In genomic region chr6:148947621-148948444, GRCh38 we compare ENCODE assay signal across 8 cellular contexts.
DNase-seq lines count a peak whose midpoint lies in the region; ATAC-seq and FAIRE-seq lines count a peak whose summit lies in the region.

No MANE protein-coding gene starts in this region.

- peak; percentile 78 for FAIRE-seq in G401.6 (lab: Jason Lieb, UNC)

- peak; percentile 82 for ATAC-seq in HG02623 (IDR thresholded peaks at IDR 0.05; ENCODE audit: unreplicated experiment)
- ATAC-seq in GM21576 (IDR thresholded peaks at IDR 0.05; ENCODE audit: unreplicated experiment), result no peak

- peak; percentile 32 for DNase-seq in NCI-H187 treated with DMSO at 0.1 percent for 48 hours (lab: John Stamatoyannopoulos, UW)
- DNase-seq in T1000 (lab: John Stamatoyannopoulos, UW), result peak; percentile 64
- peak; percentile 92 for DNase-seq in astrocyte of the hippocampus (ENCODE audit: low read depth, low spot score)
- DNase-seq in iPS DF 4.7 (ENCODE audit: extremely low read depth, low spot score), result peak; percentile 91
- peak; percentile 85 for DNase-seq in smooth muscle cell of the brain vasculature (ENCODE audit: low read depth, low spot score)

Comparison
In these comparisons a context has a peak if more than half of its experiments do, and no peak if none do; other contexts are left out.
1. DNase-seq: peak in every context shown above with its lines; median percentile 92 in astrocyte of the hippocampus; 91 in iPS DF 4.7; 85 in smooth muscle cell of the brain vasculature; 64 in T1000; 32 in NCI-H187 treated with DMSO at 0.1 percent for 48 hours.